In genomic region chr9:76905661-76905983, GRCh38 we compare ENCODE assay signal across 9 cellular contexts. TPM values are rescaled to one million over a fixed set of nuclear protein-coding genes. Genes with fewer than 3 reads are reported as not detected.
DNase-seq lines count a peak whose midpoint lies in the region; ATAC-seq, FAIRE-seq and TF ChIP-seq lines count a peak whose summit lies in the region.
"Had no signal": no experiment of that assay in that cellular context is flagged by ENCODE, and none has a peak within 500 bp of the region (broad histone marks: within the 10 kb centered on the region; RNA-seq: fewer than 3 reads in every experiment).

No MANE protein-coding gene starts in this region.

- no peak overlapping the region for H3K4ac ChIP-seq in trophoblast cell (ENCODE audit: low read depth, low read length)

- BruUV-seq in HepG2 (replicated peaks; lab: Mats Ljungman, UMichigan): no TSS peak

- in situ Hi-C loops in HepG2 (cut with HindIII; ENCODE audit: extremely low pct_ligation_motif_present, low pct_unique_long_range_greater_than_20kb): no loop called here

- intact Hi-C loops in HepG2 (cut with micrococcal nuclease; ENCODE audit: unreplicated experiment): no loop called here

- no peaks in the 10 kb centered on the region for H3K36me3 ChIP-seq in RWPE2 (ENCODE audit: low read depth)
- no peaks in the 10 kb centered on the region for H3K36me3 ChIP-seq in trophoblast cell (ENCODE audit: control insufficient read depth in 1 of 2, insufficient read depth in 2 of 2, low read length in 2 of 2)
- no peaks in the 10 kb centered on the region for H3K36me3 ChIP-seq in HepG2 (replicated peaks in 1 of 2; ENCODE audit: control insufficient read depth in 1 of 2, insufficient read depth in 2 of 2, low read length in 2 of 2)

- WGBS in trophoblast cell (ENCODE audit: extremely low coverage, insufficient coverage, insufficient read length): no CpG with 5 or more reads among the region's 13 CpGs
- WGBS in HepG2 (ENCODE audit: low lambda C conversion rate): 64% methylated on average over 13 of the region's 13 CpGs

- no peak overlapping the region for H3K14ac ChIP-seq in trophoblast cell (ENCODE audit: low read length)

- H2BK12ac ChIP-seq in trophoblast cell (ENCODE audit: low read length): no peak overlapping the region

- no peaks in the 10 kb centered on the region for H3K9me3 ChIP-seq in RWPE2 (ENCODE audit: severe bottlenecking)
- peaks cover 4% of the 10 kb centered on the region for H3K9me3 ChIP-seq in trophoblast cell (ENCODE audit: insufficient read depth, low read depth, low read length)
- H3K9me3 ChIP-seq in HepG2 (ENCODE audit: low read length): no peaks in the 10 kb centered on the region

- TF ChIP-seq CTCF in C4-2B (conservative IDR thresholded peaks at IDR 0.05) (no peak), RWPE2 (IDR thresholded peaks at IDR 0.05; ENCODE audit: poor library complexity, severe bottlenecking) (no peak), fibroblast of villous mesenchyme (IDR thresholded peaks at IDR 0.05; ENCODE audit: insufficient read depth, low read depth, low read length) (no peak), HepG2 (CRISPR knock-in tag; IDR thresholded peaks at IDR 0.05) (no peak)

- H3K27ac ChIP-seq in C4-2B (peak overlapping the region; percentile 78), RWPE2 (ENCODE audit: poor library complexity, severe bottlenecking) (no peak overlapping the region), trophoblast cell (ENCODE audit: low read depth, low read length) (no peak overlapping the region), HepG2 (ENCODE audit: extremely low read length, insufficient read depth, low read length) (no peak overlapping the region)
- H3K27ac ChIP-seq: PC-9 had no signal

- no peak overlapping the region for H3K23ac ChIP-seq in trophoblast cell (ENCODE audit: low read length)

- no peak for TF ChIP-seq POLR2A in HepG2 (IDR thresholded peaks at IDR 0.05; ENCODE audit: insufficient read depth in 1 of 2, low read depth in 2 of 2, low read length in 2 of 2)

- no peak overlapping the region for H3K18ac ChIP-seq in trophoblast cell (ENCODE audit: low read length)

- H3K4me2 ChIP-seq in trophoblast cell (ENCODE audit: low read length) (peak overlapping the region; percentile 83), HepG2 (ENCODE audit: low read depth, low read length) (no peak overlapping the region)
- H3K4me2 ChIP-seq: PC-9 had no signal

- ATAC-seq in RWPE2 (ENCODE audit: low read depth) (peak; percentile 9; the same call in 1 of the 3 replicates), HG02852 (IDR thresholded peaks at IDR 0.05; ENCODE audit: unreplicated experiment) (no peak), HepG2 (no peak)

- no peak for TF ChIP-seq EP300 in HepG2 (IDR thresholded peaks at IDR 0.05; ENCODE audit: low read depth in 2 of 2, low read length in 2 of 2)
- no peak for TF ChIP-seq EP300 in HepG2 (CRISPR knock-in tag; IDR thresholded peaks at IDR 0.05; ENCODE audit: borderline replicate concordance)

- H4K8ac ChIP-seq in trophoblast cell (ENCODE audit: low read depth, low read length): no peak overlapping the region

- no peak overlapping the region for H2BK5ac ChIP-seq in trophoblast cell (ENCODE audit: low read depth, low read length, poor library complexity)

- H3K27me3 ChIP-seq in RWPE2 (ENCODE audit: insufficient read depth, poor library complexity, severe bottlenecking): peaks cover 30% of the 10 kb centered on the region
- peaks cover 4% of the 10 kb centered on the region for H3K27me3 ChIP-seq in trophoblast cell (ENCODE audit: insufficient read depth, low read length)
- peaks cover 0 to 15% of the 10 kb centered on the region in 2 experiments; a peak in 2 of 5 replicates for H3K27me3 ChIP-seq in HepG2 (ENCODE audit: control insufficient read depth in 1 of 2, insufficient read depth in 2 of 2, low read length in 2 of 2)

- no peak overlapping the region for H4K91ac ChIP-seq in trophoblast cell (ENCODE audit: low read depth, low read length)

- CTCF ChIA-PET in HepG2 (lab: Yijun Ruan, JAX; ENCODE audit: low intra/inter-chr PET ratio, low total read pairs): no interaction called here

- no peaks in the 10 kb centered on the region for H3K79me2 ChIP-seq in trophoblast cell (ENCODE audit: control insufficient read depth, insufficient read depth, low read length, poor library complexity)
- H3K79me2 ChIP-seq in HepG2 (ENCODE audit: insufficient read depth, low read length): no peaks in the 10 kb centered on the region

- H4K12ac ChIP-seq in trophoblast cell (ENCODE audit: low read depth, low read length): no peak overlapping the region

- no peak for FAIRE-seq in HepG2 (lab: Jason Lieb, UNC)

- H4K20me1 ChIP-seq in HepG2 (ENCODE audit: insufficient read depth, low read length): no peaks in the 10 kb centered on the region

- no peak overlapping the region for H2AK5ac ChIP-seq in trophoblast cell (ENCODE audit: low read length)

- H3K9ac ChIP-seq in trophoblast cell (ENCODE audit: low read length) (no peak overlapping the region), HepG2 (ENCODE audit: insufficient read depth, low read depth, low read length) (no peak overlapping the region)

- H3K4me1 ChIP-seq in RWPE2 (ENCODE audit: insufficient read depth, poor library complexity, severe bottlenecking) (no peaks in the 10 kb centered on the region), trophoblast cell (ENCODE audit: control insufficient read depth in 1 of 2, insufficient read depth in 2 of 2, low read length in 2 of 2) (peaks cover 8 to 11% of the 10 kb centered on the region in 2 experiments), HepG2 (ENCODE audit: insufficient read depth, low read length) (no peaks in the 10 kb centered on the region)

- POLR2A ChIA-PET in HepG2 (lab: Yijun Ruan, JAX): no interaction called here

- H3K79me1 ChIP-seq in trophoblast cell (ENCODE audit: low read length): no peaks in the 10 kb centered on the region

- H2BK120ac ChIP-seq in trophoblast cell (ENCODE audit: insufficient read depth, low read length, poor library complexity): no peak overlapping the region

- DNase-seq in RWPE2 (ENCODE audit: low spot score) (no peak), fibroblast of villous mesenchyme (ENCODE audit: low read depth) (no peak), trophoblast cell (peak in 1 of 2 donors; percentile 40), NCI-H1105 treated with DMSO at 0.1 percent for 48 hours (lab: John Stamatoyannopoulos, UW) (no peak), HepG2 (ENCODE audit: low spot score) (no peak), nucleus accumbens (lab: John Stamatoyannopoulos, UW) (no peak)

- H3K4me3 ChIP-seq in RWPE2 (ENCODE audit: severe bottlenecking): peak overlapping the region; percentile 19
- H3K4me3 ChIP-seq in fibroblast of villous mesenchyme (ENCODE audit: low read depth, low read length): peak overlapping the region; percentile 29
- H3K4me3 ChIP-seq in trophoblast cell (ENCODE audit: low read depth, low read length): peak overlapping the region; percentile 58
- H3K4me3 ChIP-seq in HepG2 (replicated peaks in 1 of 3; ENCODE audit: insufficient read depth in 1 of 3, low read depth in 2 of 3, low read length in 3 of 3): no peak overlapping the region
- H3K4me3 ChIP-seq: PC-9 had no signal

- H2AFZ ChIP-seq in trophoblast cell (ENCODE audit: insufficient read depth, low read length, poor library complexity) (peak overlapping the region; percentile 44), HepG2 (ENCODE audit: low read length) (no peak overlapping the region)
- H2AFZ ChIP-seq: PC-9 had no signal

- TF ChIP-seq RAD21 in HepG2 (CRISPR knock-in tag; IDR thresholded peaks at IDR 0.05): no peak

TF ChIP-seq in HepG2, 621 proteins besides CTCF, POLR2A, EP300 and RAD21:
- TF ChIP-seq DPF2 (CRISPR knock-in tag; IDR thresholded peaks at IDR 0.05; ENCODE audit: borderline replicate concordance, low read depth): no peak

RNA-seq across cellular contexts. Expression of gene PRUNE2, which starts 0.3 kb away (rescaled TPM):
- total RNA-seq in fibroblast of villous mesenchyme (5.5 and 14.2 TPM in 2 replicates), HepG2 (2016; rRNA removed; fragmentation: Illumina TruSeq; extraction: Trizol) (0.02 TPM in 1 of 2 replicates, not detected in the other)
- polyA plus RNA-seq in trophoblast cell (2013): 0.85 and 0.90 TPM in 2 replicates
- total RNA-seq in HepG2 (2016; cell fraction: cytosol; rRNA removed; fragmentation: Illumina TruSeq; extraction: Trizol; ENCODE audit: low read depth): not detected in 2 replicates
- total RNA-seq in HepG2 (2016; cell fraction: insoluble cytoplasmic fraction; rRNA removed; fragmentation: Illumina TruSeq; extraction: Trizol): not detected in 2 replicates
- total RNA-seq in HepG2 (2016; cell fraction: membrane; rRNA removed; fragmentation: Illumina TruSeq; extraction: Trizol): not detected in 2 replicates
- total RNA-seq in HepG2 (2016; cell fraction: nucleus; rRNA removed; fragmentation: Illumina TruSeq; extraction: Trizol): not detected in 2 replicates
- polyA plus RNA-seq in HepG2 (2011; rRNA removed): not detected in 2 replicates
- polyA plus RNA-seq in HepG2 (2011; cell fraction: cytosol; rRNA removed): not detected in 2 replicates
- polyA plus RNA-seq in HepG2 (2011; cell fraction: nucleus; rRNA removed): not detected in 2 replicates
- 0.04 TPM in 1 of 2 replicates, not detected in the other for polyA plus RNA-seq in HepG2 (2012)
- polyA plus RNA-seq in HepG2 (2016; cell fraction: cytosol; fragmentation: Illumina TruSeq; extraction: Trizol; ENCODE audit: low read depth): not detected in 2 replicates
- polyA plus RNA-seq in HepG2 (2016; cell fraction: insoluble cytoplasmic fraction; fragmentation: Illumina TruSeq; extraction: Trizol; ENCODE audit: low read depth): not detected in 2 replicates
- polyA plus RNA-seq in HepG2 (2016; cell fraction: membrane; fragmentation: Illumina TruSeq; extraction: Trizol; ENCODE audit: low read depth): not detected in 2 replicates
- not detected in 2 replicates for polyA plus RNA-seq in HepG2 (2016; cell fraction: nucleus; fragmentation: Illumina TruSeq; extraction: Trizol; ENCODE audit: insufficient read depth, low read depth)
- polyA minus RNA-seq in HepG2 (2011; rRNA and poly(A)+ RNA removed; ENCODE audit: low replicate concordance): not detected in 2 replicates
- not detected in 2 replicates for polyA minus RNA-seq in HepG2 (2011; cell fraction: cytosol; rRNA and poly(A)+ RNA removed)
- polyA minus RNA-seq in HepG2 (2011; cell fraction: nucleus; rRNA and poly(A)+ RNA removed): not detected in 2 replicates

Comparison
In these comparisons a context has a peak if more than half of its experiments do, and no peak if none do; other contexts are left out.
1. H3K4me3 ChIP-seq: peak in RWPE2 (single experiment), fibroblast of villous mesenchyme (single experiment) and trophoblast cell (single experiment); none in HepG2 (0 of 3).